In the genomic region with DNA sequence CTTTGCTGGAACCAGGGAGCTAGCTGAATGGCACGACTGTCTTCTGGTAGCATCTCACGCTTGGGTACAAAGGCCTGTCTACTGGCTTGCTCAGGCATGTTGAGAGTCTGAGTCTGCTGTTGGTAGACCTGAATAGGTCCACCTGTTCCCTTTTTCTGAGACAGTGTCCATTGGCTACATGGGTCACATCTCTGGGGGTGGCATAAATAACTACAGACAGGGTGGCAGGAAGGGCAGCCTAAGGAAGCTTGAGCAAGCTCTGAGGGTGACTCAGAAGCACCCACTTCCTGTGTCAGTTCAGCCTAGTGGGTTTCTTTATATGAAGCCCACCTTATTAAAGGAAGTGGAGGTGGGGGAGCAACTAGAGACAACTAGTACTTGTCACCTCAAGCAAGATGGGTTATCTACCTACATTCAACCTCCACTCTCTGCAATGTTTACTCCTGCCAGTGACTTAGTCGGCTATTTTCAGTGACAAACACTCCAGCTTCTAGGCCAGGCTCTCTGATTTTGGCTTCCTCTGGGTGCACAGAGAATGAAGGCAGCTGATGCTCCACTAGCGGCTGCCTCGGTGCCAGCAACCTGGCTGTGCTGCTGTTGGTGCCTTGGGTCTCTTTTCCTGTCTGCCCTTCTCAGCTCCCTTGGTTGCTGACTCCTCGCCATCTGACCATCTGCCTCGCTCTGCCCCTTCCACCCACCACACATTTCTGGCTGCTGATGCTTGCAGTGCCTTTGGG, we compare ENCODE assay signal across 9 cellular contexts. TPM values are rescaled to one million over a fixed set of nuclear protein-coding genes. Genes with fewer than 3 reads are reported as not detected.
DNase-seq lines count a peak whose midpoint lies in the region; TF ChIP-seq lines count a peak whose summit lies in the region.
"Had no signal": no experiment of that assay in that cellular context is flagged by ENCODE, and none has a peak within 500 bp of the region (broad histone marks: within the 10 kb centered on the region; RNA-seq: fewer than 3 reads in every experiment).

No MANE protein-coding gene starts in this region.

- H3K36me3 ChIP-seq in skeletal muscle satellite cell (ENCODE audit: insufficient read depth, low read length) = no peaks in the 10 kb centered on the region

- peak overlapping the region; percentile 18 for H3K4me2 ChIP-seq in skeletal muscle satellite cell (ENCODE audit: low read length)

- H3K36me3 Mint-ChIP-seq in progenitor cell of endocrine pancreas (ENCODE audit: insufficient read depth) = no peaks in the 10 kb centered on the region
- H3K36me3 Mint-ChIP-seq: WTC11 had no signal

- TF ChIP-seq CTCF in HL-60 (IDR thresholded peaks at IDR 0.05; ENCODE audit: insufficient read depth, low read length) (no peak), progenitor cell of endocrine pancreas (IDR thresholded peaks at IDR 0.05; ENCODE audit: unreplicated experiment) (no peak)

- no peaks in the 10 kb centered on the region for H3K9me3 Mint-ChIP-seq in progenitor cell of endocrine pancreas (ENCODE audit: low read depth)
- H3K9me3 Mint-ChIP-seq: WTC11 had no signal

- H3K4me3 Mint-ChIP-seq in progenitor cell of endocrine pancreas (ENCODE audit: low read depth) = no peak overlapping the region
- H3K4me3 Mint-ChIP-seq: WTC11 had no signal

- H3K9me3 ChIP-seq in skeletal muscle satellite cell (replicated peaks; ENCODE audit: low read length) = no peaks in the 10 kb centered on the region

- H3K4me1 Mint-ChIP-seq in progenitor cell of endocrine pancreas (ENCODE audit: low read depth) = peaks cover 17% of the 10 kb centered on the region

- H3K9ac ChIP-seq in skeletal muscle satellite cell (ENCODE audit: low read depth, low read length) = peak overlapping the region; percentile 15

- no peaks in the 10 kb centered on the region for H3K27me3 ChIP-seq in HL-60 (ENCODE audit: insufficient read depth, poor library complexity, severe bottlenecking)
- no peaks in the 10 kb centered on the region for H3K27me3 ChIP-seq in skeletal muscle satellite cell (ENCODE audit: control insufficient read depth, insufficient read depth, low read length)

- peak overlapping the region; percentile 63 for H3K27ac ChIP-seq in HL-60 (replicated peaks)

- H3K27me3 Mint-ChIP-seq in progenitor cell of endocrine pancreas = peaks cover 12% of the 10 kb centered on the region

- H3K4me1 ChIP-seq in skeletal muscle satellite cell (ENCODE audit: control insufficient read depth, insufficient read depth, low read length) = peaks cover 43% of the 10 kb centered on the region

- peak in 1 of 2 experiments; percentile 71 for DNase-seq in HL-60 (ENCODE audit: low read depth in 1 of 2, low spot score in 1 of 2)
- DNase-seq in SIG-M5 (lab: John Stamatoyannopoulos, UW) = peak; percentile 74
- peak; percentile 49 for DNase-seq in central memory CD4-positive, alpha-beta T cell
- DNase-seq in iPS-NIHi7 (ENCODE audit: extremely low spot score) = no peak
- no peak for DNase-seq in ureter (ENCODE audit: low spot score)
- no peak for DNase-seq in progenitor cell of endocrine pancreas (ENCODE audit: low spot score, unreplicated experiment)
- DNase-seq in T1000 (lab: John Stamatoyannopoulos, UW) = no peak

- no peak overlapping the region for H3K4me3 ChIP-seq in HL-60 (replicated peaks; ENCODE audit: insufficient read depth, low read length)
- peak overlapping the region; percentile 4 for H3K4me3 ChIP-seq in skeletal muscle satellite cell (ENCODE audit: low read length)

- H3K27ac Mint-ChIP-seq in progenitor cell of endocrine pancreas = no peak overlapping the region
- H3K27ac Mint-ChIP-seq: WTC11 had no signal

RNA-seq across cellular contexts. Expression of gene ZYX, which starts 5.7 kb away (rescaled TPM):
- 48.7 and 72.7 TPM in 2 replicates for total RNA-seq in skeletal muscle satellite cell (2012; rRNA removed)
- total RNA-seq in ureter (169 TPM), progenitor cell of endocrine pancreas (65.4 and 69.0 TPM in 2 replicates)

RNA-seq across cellular contexts. Expression of gene FAM131B, which starts 13.0 kb away (rescaled TPM):
- 0.51 and 0.66 TPM in 2 replicates for total RNA-seq in skeletal muscle satellite cell (2012; rRNA removed)
- 0.57 TPM for total RNA-seq in ureter
- 2.3 and 3.7 TPM in 2 replicates for total RNA-seq in progenitor cell of endocrine pancreas

RNA-seq across cellular contexts. Expression of gene EPHA1, which starts 33.2 kb away (rescaled TPM):
- under 0.01 and 0.66 TPM in 2 replicates for total RNA-seq in skeletal muscle satellite cell (2012; rRNA removed)
- total RNA-seq in ureter = 24.9 TPM
- 54.4 and 56.3 TPM in 2 replicates for total RNA-seq in progenitor cell of endocrine pancreas

RNA-seq across cellular contexts. Expression of gene CLCN1, which starts 59.6 kb away (rescaled TPM):
- total RNA-seq in skeletal muscle satellite cell (2012; rRNA removed) = not detected in 2 replicates
- 0.31 TPM for total RNA-seq in ureter
- total RNA-seq in progenitor cell of endocrine pancreas = 0.09 and 0.14 TPM in 2 replicates

Comparison
In these comparisons a context has a peak if more than half of its experiments do, and no peak if none do; other contexts are left out.
1. DNase-seq: peak in SIG-M5 (single experiment) and central memory CD4-positive, alpha-beta T cell (single experiment); none in iPS-NIHi7 (single experiment), ureter (single experiment), progenitor cell of endocrine pancreas (single experiment) and T1000 (single experiment).